In the genomic region with DNA sequence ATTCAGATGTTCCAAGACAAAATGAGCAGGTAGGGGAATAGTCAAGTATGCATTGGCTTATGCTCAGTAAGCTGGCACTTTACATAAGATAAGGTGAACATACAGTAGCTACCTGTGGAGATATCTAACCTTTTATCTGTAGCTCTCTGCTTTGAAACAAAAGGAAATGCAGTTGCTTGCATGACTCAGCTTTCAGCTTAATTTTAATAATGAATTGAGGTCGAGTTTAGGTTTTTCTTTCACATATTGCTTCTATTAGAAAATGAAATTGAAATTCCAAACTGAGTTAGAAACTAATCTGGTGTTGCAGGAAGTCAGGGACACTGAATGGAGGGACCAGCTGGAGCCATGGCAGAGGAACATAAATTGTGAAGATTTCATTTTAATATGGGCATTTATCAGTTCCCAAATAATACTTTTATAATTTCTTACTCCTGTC, we compare ENCODE assay signal across 9 cellular contexts. TPM values are rescaled to one million over a fixed set of nuclear protein-coding genes. Genes with fewer than 3 reads are reported as not detected.
A peak's percentile ranks its signal among the peaks of the same experiment; 100 is the strongest.
DNase-seq lines count a peak whose midpoint lies in the region; ATAC-seq lines count a peak whose summit lies in the region.
"Had no signal": no experiment of that assay in that cellular context is flagged by ENCODE, and none has a peak within 500 bp of the region (broad histone marks: within the 10 kb centered on the region; RNA-seq: fewer than 3 reads in every experiment).

No MANE protein-coding gene starts in this region.

- H3K4me1 Mint-ChIP-seq in activated T-helper 1 cell treated with anti-CD3 and anti-CD28 coated beads, Interleukin-12 subunit alpha, Interleukin-12 subunit beta, Interleukin-2, Interleukin-4 antibody, amounts not matched to agents 30 ng/mL and 10 ng/mL and 1 ng/mL, durations not matched to agents 14 hours and 24 hours and 36 hours (ENCODE audit: low read depth), result peaks cover 7% of the 10 kb centered on the region
- H3K4me1 Mint-ChIP-seq in activated naive CD4-positive, alpha-beta T cell treated with anti-CD3 and anti-CD28 coated beads for 36 hours (ENCODE audit: low read depth), result peaks cover 8% of the 10 kb centered on the region

- H3K27ac Mint-ChIP-seq in activated T-helper 1 cell treated with anti-CD3 and anti-CD28 coated beads, Interleukin-12 subunit alpha, Interleukin-12 subunit beta, Interleukin-2, Interleukin-4 antibody, amounts not matched to agents 30 ng/mL and 10 ng/mL and 1 ng/mL, durations not matched to agents 14 hours and 24 hours and 36 hours, result no peak overlapping the region
- H3K27ac Mint-ChIP-seq in activated naive CD4-positive, alpha-beta T cell treated with anti-CD3 and anti-CD28 coated beads for 36 hours, result no peak overlapping the region

- peaks cover 11% of the 10 kb centered on the region for H3K27me3 Mint-ChIP-seq in activated T-helper 1 cell treated with anti-CD3 and anti-CD28 coated beads, Interleukin-12 subunit alpha, Interleukin-12 subunit beta, Interleukin-2, Interleukin-4 antibody, amounts not matched to agents 30 ng/mL and 10 ng/mL and 1 ng/mL, durations not matched to agents 14 hours and 24 hours and 36 hours (ENCODE audit: insufficient read depth)
- peaks cover 4% of the 10 kb centered on the region for H3K27me3 Mint-ChIP-seq in activated naive CD4-positive, alpha-beta T cell treated with anti-CD3 and anti-CD28 coated beads for 36 hours (ENCODE audit: low read depth)

- CTCF ChIA-PET in activated naive CD4-positive, alpha-beta T cell treated with anti-CD3 and anti-CD28 coated beads for 36 hours (lab: Charles Lee), result no interaction called here

- DNase-seq in left colon (no peak), NOMO-1 treated with dmso at 0.1 percent for 144 hours (lab: John Stamatoyannopoulos, UW; ENCODE audit: unreplicated experiment) (no peak), SKM-1 treated with dmso at 0.1 percent for 144 hours (lab: John Stamatoyannopoulos, UW; ENCODE audit: unreplicated experiment) (no peak)
- DNase-seq in activated T-helper 1 cell treated with anti-CD3 and anti-CD28 coated beads, Interleukin-12 subunit alpha, Interleukin-12 subunit beta, Interleukin-2, Interleukin-4 antibody, amounts not matched to agents 30 ng/mL and 10 ng/mL and 1 ng/mL, durations not matched to agents 14 hours and 24 hours and 36 hours (ENCODE audit: low spot score), result no peak
- DNase-seq in activated naive CD4-positive, alpha-beta T cell treated with anti-CD3 and anti-CD28 coated beads for 36 hours, result no peak
- DNase-seq: NCI-H1092 treated with DMSO at 0.1 percent for 48 hours had no signal

- intact Hi-C loops in left colon (cut with DNase I, micrococcal nuclease), result no loop called here
- intact Hi-C loops in activated T-helper 1 cell treated with anti-CD3 and anti-CD28 coated beads, Interleukin-12 subunit alpha, Interleukin-12 subunit beta, Interleukin-2, Interleukin-4 antibody, amounts not matched to agents 30 ng/mL and 10 ng/mL and 1 ng/mL, durations not matched to agents 14 hours and 24 hours and 36 hours (cut with micrococcal nuclease), result no loop called here
- intact Hi-C loops in activated naive CD4-positive, alpha-beta T cell treated with anti-CD3 and anti-CD28 coated beads for 36 hours (cut with micrococcal nuclease), result no loop called here

- ATAC-seq in GM18858 (IDR thresholded peaks at IDR 0.05; ENCODE audit: unreplicated experiment), result peak; percentile 85
- peak; percentile 86 for ATAC-seq in GM21786 (IDR thresholded peaks at IDR 0.05; ENCODE audit: unreplicated experiment)
- ATAC-seq in HG03521 (IDR thresholded peaks at IDR 0.05; ENCODE audit: unreplicated experiment), result peak; percentile 60
- ATAC-seq in left colon, result peak; percentile 69

- no peak overlapping the region for H3K4me3 Mint-ChIP-seq in activated T-helper 1 cell treated with anti-CD3 and anti-CD28 coated beads, Interleukin-12 subunit alpha, Interleukin-12 subunit beta, Interleukin-2, Interleukin-4 antibody, amounts not matched to agents 30 ng/mL and 10 ng/mL and 1 ng/mL, durations not matched to agents 14 hours and 24 hours and 36 hours
- H3K4me3 Mint-ChIP-seq in activated naive CD4-positive, alpha-beta T cell treated with anti-CD3 and anti-CD28 coated beads for 36 hours, result no peak overlapping the region

- H3K9me3 Mint-ChIP-seq in activated T-helper 1 cell treated with anti-CD3 and anti-CD28 coated beads, Interleukin-12 subunit alpha, Interleukin-12 subunit beta, Interleukin-2, Interleukin-4 antibody, amounts not matched to agents 30 ng/mL and 10 ng/mL and 1 ng/mL, durations not matched to agents 14 hours and 24 hours and 36 hours, result no peaks in the 10 kb centered on the region
- H3K9me3 Mint-ChIP-seq in activated naive CD4-positive, alpha-beta T cell treated with anti-CD3 and anti-CD28 coated beads for 36 hours, result no peaks in the 10 kb centered on the region

- H3K36me3 Mint-ChIP-seq in activated T-helper 1 cell treated with anti-CD3 and anti-CD28 coated beads, Interleukin-12 subunit alpha, Interleukin-12 subunit beta, Interleukin-2, Interleukin-4 antibody, amounts not matched to agents 30 ng/mL and 10 ng/mL and 1 ng/mL, durations not matched to agents 14 hours and 24 hours and 36 hours (ENCODE audit: low read depth), result no peaks in the 10 kb centered on the region
- no peaks in the 10 kb centered on the region for H3K36me3 Mint-ChIP-seq in activated naive CD4-positive, alpha-beta T cell treated with anti-CD3 and anti-CD28 coated beads for 36 hours (ENCODE audit: low read depth)

RNA-seq across cellular contexts. Expression of gene FRRS1, which starts 8.3 kb away (rescaled TPM):
- total RNA-seq in left colon, result 10 to 100 TPM; 12.3 to 22.9 TPM
- total RNA-seq in activated T-helper 1 cell treated with anti-CD3 and anti-CD28 coated beads, Interleukin-12 subunit alpha, Interleukin-12 subunit beta, Interleukin-2, Interleukin-4 antibody, amounts not matched to agents 30 ng/mL and 10 ng/mL and 1 ng/mL, durations not matched to agents 14 hours and 24 hours and 36 hours, result 0.07 and 0.62 TPM in 2 replicates
- total RNA-seq in activated naive CD4-positive, alpha-beta T cell treated with anti-CD3 and anti-CD28 coated beads for 36 hours, result under 1 TPM; 0.32 to 0.52 TPM
